ENCODE assay signal across 8 cellular contexts in genomic region chr5:40678021-40678939, GRCh38. TPM values are rescaled to one million over a fixed set of nuclear protein-coding genes. Genes with fewer than 3 reads are reported as not detected.
DNase-seq lines count a peak whose midpoint lies in the region; ATAC-seq and TF ChIP-seq lines count a peak whose summit lies in the region.

No MANE protein-coding gene starts in this region.

- H3K27ac Mint-ChIP-seq in effector memory CD8-positive, alpha-beta T cell, result peak overlapping the region; percentile 99 to 100

- CTCF ChIA-PET in OCI-LY7 (lab: Charles Lee; ENCODE audit: unreplicated experiment), result no interaction called here

- H2AK5ac ChIP-seq in neuronal stem cell (ENCODE audit: low read depth, low read length), result no peak overlapping the region

- H3K9ac ChIP-seq in neuronal stem cell (ENCODE audit: low read depth, low read length, poor library complexity), result no peak overlapping the region

- H3K27ac ChIP-seq in OCI-LY7 (ENCODE audit: low read depth, low read length, poor library complexity, severe bottlenecking), result no peak overlapping the region
- no peak overlapping the region for H3K27ac ChIP-seq in neuronal stem cell (replicated peaks; ENCODE audit: low read length)

- peaks cover 40 to 53% of the 10 kb centered on the region in 2 donors for H3K4me1 Mint-ChIP-seq in effector memory CD8-positive, alpha-beta T cell (ENCODE audit: low read depth in 2 of 2)

- no peak overlapping the region for H4K91ac ChIP-seq in neuronal stem cell (ENCODE audit: low read depth, low read length, poor library complexity)

- H2BK120ac ChIP-seq in neuronal stem cell (ENCODE audit: low read depth, low read length), result no peak overlapping the region

- intact Hi-C loops in OCI-LY7 (cut with micrococcal nuclease; ENCODE audit: unreplicated experiment), result loop anchor here (5.0 kb wide), 1 partner anchor 191 kb away; no protein-coding TSS in a partner anchor

- no peak overlapping the region for H2BK12ac ChIP-seq in neuronal stem cell (ENCODE audit: low read length)

- H3K23ac ChIP-seq in neuronal stem cell (ENCODE audit: low read depth, low read length, poor library complexity), result no peak overlapping the region

- H3K14ac ChIP-seq in neuronal stem cell (ENCODE audit: low read length), result no peak overlapping the region

- H3K9me2 ChIP-seq in OCI-LY7 (ENCODE audit: insufficient read depth, low read length), result no peaks in the 10 kb centered on the region

- no peaks in the 10 kb centered on the region for H3K79me2 ChIP-seq in OCI-LY7 (ENCODE audit: insufficient read depth, low read depth, low read length)

- H3K9me3 Mint-ChIP-seq in effector memory CD8-positive, alpha-beta T cell, result no peaks in the 10 kb centered on the region

- peaks cover 23 to 76% (median 31%) of the 10 kb centered on the region in 3 experiments for H3K27me3 ChIP-seq in neuronal stem cell (ENCODE audit: control insufficient read depth in 3 of 3, insufficient read depth in 3 of 3, low read depth in 1 of 3, low read length in 3 of 3)

- no peaks in the 10 kb centered on the region for H4K20me1 ChIP-seq in OCI-LY7 (ENCODE audit: insufficient read depth, low read length)

- H2AFZ ChIP-seq in OCI-LY7 (ENCODE audit: low read length) (peak overlapping the region; percentile 38; the same call in 1 of the 2 replicates), neuronal stem cell (ENCODE audit: low read length) (no peak overlapping the region)

- peak overlapping the region; percentile 82 for H3K4me3 ChIP-seq in OCI-LY7 (ENCODE audit: low read depth, low read length, poor library complexity, severe bottlenecking)
- H3K4me3 ChIP-seq in neuronal stem cell (ENCODE audit: low read length in 2 of 2), result no peak overlapping the region

- POLR2A ChIA-PET in OCI-LY7 (lab: Charles Lee), result interaction anchor here (0.8 kb wide), 1 partner anchor 194 kb away, joined by 3 read pairs; no protein-coding TSS in a partner anchor

- no peak overlapping the region for H3K4ac ChIP-seq in neuronal stem cell (ENCODE audit: low read length)

- TF ChIP-seq CTCF in OCI-LY7 (conservative IDR thresholded peaks at IDR 0.05; ENCODE audit: low read length), result no peak

- DNase-seq in OCI-LY7 (ENCODE audit: low spot score) (no peak), neuronal stem cell (ENCODE audit: low spot score) (no peak), midbrain (lab: John Stamatoyannopoulos, UW) (no peak), UCSD-AML1 (lab: John Stamatoyannopoulos, UW; ENCODE audit: unreplicated experiment) (no peak)
- no peak for DNase-seq in effector memory CD8-positive, alpha-beta T cell

- no peak overlapping the region for H2BK15ac ChIP-seq in neuronal stem cell (ENCODE audit: low read length)

- H3K4me2 ChIP-seq in OCI-LY7 (ENCODE audit: low read length), result peak overlapping the region; percentile 100
- H3K4me2 ChIP-seq in neuronal stem cell (ENCODE audit: insufficient read depth, low read length, poor library complexity, severe bottlenecking), result peak overlapping the region; percentile 60

- H3K18ac ChIP-seq in neuronal stem cell (ENCODE audit: low read length), result no peak overlapping the region

- H3K4me1 ChIP-seq in OCI-LY7 (ENCODE audit: insufficient read depth, low read length, poor library complexity, severe bottlenecking) (peaks cover 15% of the 10 kb centered on the region), neuronal stem cell (ENCODE audit: control insufficient read depth in 2 of 2, insufficient read depth in 1 of 2, low read depth in 1 of 2, low read length in 2 of 2) (peaks cover 3 to 13% of the 10 kb centered on the region in 2 donors)

- no peak overlapping the region for H4K8ac ChIP-seq in neuronal stem cell (ENCODE audit: low read depth, low read length)

- no peaks in the 10 kb centered on the region for H3K27me3 Mint-ChIP-seq in effector memory CD8-positive, alpha-beta T cell

- H2BK5ac ChIP-seq in neuronal stem cell (ENCODE audit: low read length), result no peak overlapping the region

- whole genome bisulfite sequencing in neuronal stem cell (ENCODE audit: extremely low coverage in 2 of 2, insufficient read length in 2 of 2, insufficient replicate concordance in 1 of 2), 2 donors, result no CpG with 5 or more reads among the region's 7 CpGs

- no peaks in the 10 kb centered on the region for H3K79me1 ChIP-seq in neuronal stem cell (ENCODE audit: low read depth, low read length)

- H3K36me3 ChIP-seq in OCI-LY7 (ENCODE audit: insufficient read depth, low read length) (no peaks in the 10 kb centered on the region), neuronal stem cell (replicated peaks in 1 of 2; ENCODE audit: control insufficient read depth in 2 of 2, insufficient read depth in 2 of 2, low read length in 2 of 2) (no peaks in the 10 kb centered on the region)

- H3K36me3 Mint-ChIP-seq in effector memory CD8-positive, alpha-beta T cell (ENCODE audit: insufficient read depth), result peaks cover 48% of the 10 kb centered on the region

- ATAC-seq in GM18870 (IDR thresholded peaks at IDR 0.05; ENCODE audit: unreplicated experiment) (peak; percentile 24), HG02763 (IDR thresholded peaks at IDR 0.05; ENCODE audit: unreplicated experiment) (no peak), HG03280 (IDR thresholded peaks at IDR 0.05; ENCODE audit: unreplicated experiment) (no peak)
- ATAC-seq in effector memory CD8-positive, alpha-beta T cell (replicated peaks), result no peak

- H3K9me3 ChIP-seq in OCI-LY7 (ENCODE audit: low read length), result no peaks in the 10 kb centered on the region
- H3K9me3 ChIP-seq in neuronal stem cell (replicated peaks in 1 of 2; ENCODE audit: control insufficient read depth in 2 of 2, insufficient read depth in 1 of 2, low read depth in 1 of 2, low read length in 2 of 2), result peaks cover 4 to 9% of the 10 kb centered on the region in 2 donors

- BruUV-seq in OCI-LY7 (replicated peaks; lab: Mats Ljungman, UMichigan), result no TSS peak

- peak overlapping the region; percentile 100 for H3K4me3 Mint-ChIP-seq in effector memory CD8-positive, alpha-beta T cell

RNA-seq across cellular contexts. Expression of gene PTGER4, which starts 1.4 kb away (rescaled TPM):
- 1.4 and 2.0 TPM in 2 replicates for total RNA-seq in OCI-LY7 (2014; rRNA removed; shearing (Covaris generic))
- total RNA-seq in OCI-LY7 (2022), result 0.49 TPM in 1 of 2 replicates, not detected in the other
- polyA plus RNA-seq in neuronal stem cell (2013, experiment 1 of 2), result 0.04 TPM
- polyA plus RNA-seq in neuronal stem cell (2013, experiment 2 of 2), result 0.11 TPM
